ENCODE assay signal across 1 cellular context in the genomic region with DNA sequence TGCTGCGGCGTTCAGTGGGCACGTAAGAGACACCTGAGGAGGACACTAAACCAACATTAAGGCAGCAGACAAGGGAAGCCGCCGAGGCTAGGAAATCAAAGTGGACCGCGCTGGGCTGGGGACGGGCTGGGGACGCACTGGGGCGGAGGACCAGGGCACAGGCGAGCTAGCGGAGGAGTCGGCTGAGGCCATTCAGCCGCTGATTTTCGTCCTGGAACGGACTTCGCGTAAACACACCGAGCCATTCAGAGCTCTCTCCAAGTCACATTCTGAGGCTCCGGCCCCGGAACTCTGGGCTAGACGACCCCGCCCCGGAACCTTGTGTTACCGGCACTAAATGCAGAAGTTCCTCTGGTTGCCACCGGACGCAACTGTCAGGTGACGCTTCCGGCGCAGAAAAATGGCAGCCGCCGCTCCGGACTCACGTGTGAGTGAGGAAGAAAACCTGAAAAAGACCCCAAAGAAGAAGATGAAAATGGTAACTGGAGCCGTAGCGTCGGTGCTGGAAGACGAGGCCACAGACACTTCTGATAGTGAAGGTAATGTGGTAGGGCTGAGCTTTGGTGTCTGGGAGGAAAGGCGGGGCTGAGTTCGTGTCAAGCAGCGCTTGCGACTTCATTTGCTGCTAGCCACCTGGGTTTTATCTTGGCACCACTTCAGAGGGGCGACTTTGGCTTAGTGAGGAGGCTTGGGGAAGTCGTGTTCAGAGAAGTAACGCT.
TF ChIP-seq lines count a peak whose summit lies in the region.

A gene with protein sequence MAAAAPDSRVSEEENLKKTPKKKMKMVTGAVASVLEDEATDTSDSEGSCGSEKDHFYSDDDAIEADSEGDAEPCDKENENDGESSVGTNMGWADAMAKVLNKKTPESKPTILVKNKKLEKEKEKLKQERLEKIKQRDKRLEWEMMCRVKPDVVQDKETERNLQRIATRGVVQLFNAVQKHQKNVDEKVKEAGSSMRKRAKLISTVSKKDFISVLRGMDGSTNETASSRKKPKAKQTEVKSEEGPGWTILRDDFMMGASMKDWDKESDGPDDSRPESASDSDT (plus strand): TSS at position 377 of the 719 bp plus-strand sequence. CDS start 24 bp downstream, at position 401.

TF ChIP-seq in H1, 55 proteins besides CTCF, POLR2A, EP300 and RAD21 (continues in another document):
- TF ChIP-seq CEBPB (IDR thresholded peaks at IDR 0.05; ENCODE audit: low read depth, low read length) (no peak), SIRT6 (IDR thresholded peaks at IDR 0.05; ENCODE audit: low read length) (no peak), JUND (IDR thresholded peaks at IDR 0.05; ENCODE audit: low read length) (no peak; the same call in 1 of the 2 replicates), FOSL1 (IDR thresholded peaks at IDR 0.05; ENCODE audit: insufficient read depth, low read depth, low read length) (no peak), CBX5 (IDR thresholded peaks at IDR 0.05; ENCODE audit: low read depth, low read length) (no peak), HDAC2 (IDR thresholded peaks at IDR 0.05; ENCODE audit: borderline replicate concordance in 1 of 2, low read depth in 2 of 2, low read length in 2 of 2) (peak in 1 of 2 experiments; percentile 98; a peak in 2 of 4 replicates), EZH2 (IDR thresholded peaks at IDR 0.05; ENCODE audit: low read depth, low read length, severe bottlenecking) (no peak), POLR2AphosphoS5 (IDR thresholded peaks at IDR 0.05; ENCODE audit: low read depth, low read length) (peak; percentile 74), TEAD4 (IDR thresholded peaks at IDR 0.05; ENCODE audit: low read depth, low read length) (peak; percentile 26; the same call in 1 of the 2 replicates), TAF1 (IDR thresholded peaks at IDR 0.05; ENCODE audit: low read depth, low read length) (peak; percentile 99), MAFK (IDR thresholded peaks at IDR 0.05; ENCODE audit: low read depth, low read length) (no peak), NRF1 (IDR thresholded peaks at IDR 0.05; ENCODE audit: low read depth, low read length) (no peak), JUN (IDR thresholded peaks at IDR 0.05; ENCODE audit: low read depth, low read length) (no peak), RNF2 (IDR thresholded peaks at IDR 0.05; ENCODE audit: borderline replicate concordance, low read depth, low read length, missing control alignments, poor library complexity, severe bottlenecking) (peak; percentile 29), CHD2 (IDR thresholded peaks at IDR 0.05; ENCODE audit: low read length) (peak; percentile 55), CHD1 (IDR thresholded peaks at IDR 0.05; ENCODE audit: low read depth, low read length) (no peak), TAF7 (optimal IDR thresholded peaks at IDR 0.05; ENCODE audit: borderline replicate concordance, low read depth, low read length) (peak; percentile 75), RBBP5 (IDR thresholded peaks at IDR 0.05; ENCODE audit: borderline replicate concordance, low read depth, low read length) (peak; percentile 94; the same call in 1 of the 2 replicates), GABPA (IDR thresholded peaks at IDR 0.05; ENCODE audit: borderline replicate concordance, insufficient read depth, low read length) (peak; percentile 98), POU5F1 (IDR thresholded peaks at IDR 0.05; ENCODE audit: low read depth, low read length) (no peak), SIX5 (IDR thresholded peaks at IDR 0.05; ENCODE audit: low read depth, low read length) (peak; percentile 33; the same call in 1 of the 2 replicates), KDM5A (IDR thresholded peaks at IDR 0.05; ENCODE audit: low read length) (peak; percentile 99), CBX8 (IDR thresholded peaks at IDR 0.05; ENCODE audit: borderline replicate concordance, low read depth, low read length) (no peak), ZNF274 (IDR thresholded peaks at IDR 0.05; ENCODE audit: borderline replicate concordance, extremely low read depth, low read length) (no peak), SIN3A (conservative IDR thresholded peaks at IDR 0.05 in 1 of 2, IDR thresholded peaks at IDR 0.05 in 1 of 2; ENCODE audit: low read depth in 1 of 2, low read length in 2 of 2) (peak; percentile 90 to 98; a peak in 3 of 4 replicates), SUZ12 (IDR thresholded peaks at IDR 0.05; ENCODE audit: low read length) (no peak), ASH2L (IDR thresholded peaks at IDR 0.05; ENCODE audit: low read length) (peak; percentile 97), YY1 (IDR thresholded peaks at IDR 0.05; ENCODE audit: low read depth, low read length) (peak; percentile 98), CTBP2 (IDR thresholded peaks at IDR 0.05; ENCODE audit: borderline replicate concordance, insufficient read depth, insufficient read length, low read length) (no peak), NANOG (IDR thresholded peaks at IDR 0.05; ENCODE audit: insufficient read depth, low read depth, low read length, poor library complexity, severe bottlenecking) (no peak), BCL11A (IDR thresholded peaks at IDR 0.05; ENCODE audit: low read depth in 2 of 2, low read length in 2 of 2) (no peak), HDAC6 (IDR thresholded peaks at IDR 0.05; ENCODE audit: low read depth, low read length) (no peak), SRF (IDR thresholded peaks at IDR 0.05; ENCODE audit: low read depth, low read length) (peak; percentile 31; the same call in 1 of the 2 replicates), RXRA (IDR thresholded peaks at IDR 0.05; ENCODE audit: insufficient read depth, low read depth, low read length) (no peak), PHF8 (conservative IDR thresholded peaks at IDR 0.05; ENCODE audit: low read depth, low read length) (peak; percentile 80), SAP30 (IDR thresholded peaks at IDR 0.05; ENCODE audit: insufficient read depth, insufficient replicate concordance, low read length) (peak; percentile 81), RFX5 (IDR thresholded peaks at IDR 0.05; ENCODE audit: borderline replicate concordance, low read depth, low read length) (no peak), SP1 (IDR thresholded peaks at IDR 0.05; ENCODE audit: low read depth, low read length) (peak; percentile 60; the same call in 1 of the 2 replicates), KDM1A (IDR thresholded peaks at IDR 0.05; ENCODE audit: borderline replicate concordance, low read length) (no peak), TBP (IDR thresholded peaks at IDR 0.05; ENCODE audit: low read depth, low read length) (peak; percentile 95), EGR1 (IDR thresholded peaks at IDR 0.05; ENCODE audit: borderline replicate concordance, low read depth, low read length) (no peak), BRCA1 (IDR thresholded peaks at IDR 0.05; ENCODE audit: low read depth, low read length) (no peak), SP4 (IDR thresholded peaks at IDR 0.05; ENCODE audit: low read length) (peak; percentile 62), BACH1 (IDR thresholded peaks at IDR 0.05; ENCODE audit: low read length) (no peak), GTF2F1 (IDR thresholded peaks at IDR 0.05; ENCODE audit: borderline replicate concordance, low read depth, low read length) (0 out of 2 replicates have a peak, but pooled peaks have one; percentile 55), KDM4A (IDR thresholded peaks at IDR 0.05; ENCODE audit: low read depth, low read length, severe bottlenecking) (peak; percentile 88)
- TF ChIP-seq, protein P1, sequence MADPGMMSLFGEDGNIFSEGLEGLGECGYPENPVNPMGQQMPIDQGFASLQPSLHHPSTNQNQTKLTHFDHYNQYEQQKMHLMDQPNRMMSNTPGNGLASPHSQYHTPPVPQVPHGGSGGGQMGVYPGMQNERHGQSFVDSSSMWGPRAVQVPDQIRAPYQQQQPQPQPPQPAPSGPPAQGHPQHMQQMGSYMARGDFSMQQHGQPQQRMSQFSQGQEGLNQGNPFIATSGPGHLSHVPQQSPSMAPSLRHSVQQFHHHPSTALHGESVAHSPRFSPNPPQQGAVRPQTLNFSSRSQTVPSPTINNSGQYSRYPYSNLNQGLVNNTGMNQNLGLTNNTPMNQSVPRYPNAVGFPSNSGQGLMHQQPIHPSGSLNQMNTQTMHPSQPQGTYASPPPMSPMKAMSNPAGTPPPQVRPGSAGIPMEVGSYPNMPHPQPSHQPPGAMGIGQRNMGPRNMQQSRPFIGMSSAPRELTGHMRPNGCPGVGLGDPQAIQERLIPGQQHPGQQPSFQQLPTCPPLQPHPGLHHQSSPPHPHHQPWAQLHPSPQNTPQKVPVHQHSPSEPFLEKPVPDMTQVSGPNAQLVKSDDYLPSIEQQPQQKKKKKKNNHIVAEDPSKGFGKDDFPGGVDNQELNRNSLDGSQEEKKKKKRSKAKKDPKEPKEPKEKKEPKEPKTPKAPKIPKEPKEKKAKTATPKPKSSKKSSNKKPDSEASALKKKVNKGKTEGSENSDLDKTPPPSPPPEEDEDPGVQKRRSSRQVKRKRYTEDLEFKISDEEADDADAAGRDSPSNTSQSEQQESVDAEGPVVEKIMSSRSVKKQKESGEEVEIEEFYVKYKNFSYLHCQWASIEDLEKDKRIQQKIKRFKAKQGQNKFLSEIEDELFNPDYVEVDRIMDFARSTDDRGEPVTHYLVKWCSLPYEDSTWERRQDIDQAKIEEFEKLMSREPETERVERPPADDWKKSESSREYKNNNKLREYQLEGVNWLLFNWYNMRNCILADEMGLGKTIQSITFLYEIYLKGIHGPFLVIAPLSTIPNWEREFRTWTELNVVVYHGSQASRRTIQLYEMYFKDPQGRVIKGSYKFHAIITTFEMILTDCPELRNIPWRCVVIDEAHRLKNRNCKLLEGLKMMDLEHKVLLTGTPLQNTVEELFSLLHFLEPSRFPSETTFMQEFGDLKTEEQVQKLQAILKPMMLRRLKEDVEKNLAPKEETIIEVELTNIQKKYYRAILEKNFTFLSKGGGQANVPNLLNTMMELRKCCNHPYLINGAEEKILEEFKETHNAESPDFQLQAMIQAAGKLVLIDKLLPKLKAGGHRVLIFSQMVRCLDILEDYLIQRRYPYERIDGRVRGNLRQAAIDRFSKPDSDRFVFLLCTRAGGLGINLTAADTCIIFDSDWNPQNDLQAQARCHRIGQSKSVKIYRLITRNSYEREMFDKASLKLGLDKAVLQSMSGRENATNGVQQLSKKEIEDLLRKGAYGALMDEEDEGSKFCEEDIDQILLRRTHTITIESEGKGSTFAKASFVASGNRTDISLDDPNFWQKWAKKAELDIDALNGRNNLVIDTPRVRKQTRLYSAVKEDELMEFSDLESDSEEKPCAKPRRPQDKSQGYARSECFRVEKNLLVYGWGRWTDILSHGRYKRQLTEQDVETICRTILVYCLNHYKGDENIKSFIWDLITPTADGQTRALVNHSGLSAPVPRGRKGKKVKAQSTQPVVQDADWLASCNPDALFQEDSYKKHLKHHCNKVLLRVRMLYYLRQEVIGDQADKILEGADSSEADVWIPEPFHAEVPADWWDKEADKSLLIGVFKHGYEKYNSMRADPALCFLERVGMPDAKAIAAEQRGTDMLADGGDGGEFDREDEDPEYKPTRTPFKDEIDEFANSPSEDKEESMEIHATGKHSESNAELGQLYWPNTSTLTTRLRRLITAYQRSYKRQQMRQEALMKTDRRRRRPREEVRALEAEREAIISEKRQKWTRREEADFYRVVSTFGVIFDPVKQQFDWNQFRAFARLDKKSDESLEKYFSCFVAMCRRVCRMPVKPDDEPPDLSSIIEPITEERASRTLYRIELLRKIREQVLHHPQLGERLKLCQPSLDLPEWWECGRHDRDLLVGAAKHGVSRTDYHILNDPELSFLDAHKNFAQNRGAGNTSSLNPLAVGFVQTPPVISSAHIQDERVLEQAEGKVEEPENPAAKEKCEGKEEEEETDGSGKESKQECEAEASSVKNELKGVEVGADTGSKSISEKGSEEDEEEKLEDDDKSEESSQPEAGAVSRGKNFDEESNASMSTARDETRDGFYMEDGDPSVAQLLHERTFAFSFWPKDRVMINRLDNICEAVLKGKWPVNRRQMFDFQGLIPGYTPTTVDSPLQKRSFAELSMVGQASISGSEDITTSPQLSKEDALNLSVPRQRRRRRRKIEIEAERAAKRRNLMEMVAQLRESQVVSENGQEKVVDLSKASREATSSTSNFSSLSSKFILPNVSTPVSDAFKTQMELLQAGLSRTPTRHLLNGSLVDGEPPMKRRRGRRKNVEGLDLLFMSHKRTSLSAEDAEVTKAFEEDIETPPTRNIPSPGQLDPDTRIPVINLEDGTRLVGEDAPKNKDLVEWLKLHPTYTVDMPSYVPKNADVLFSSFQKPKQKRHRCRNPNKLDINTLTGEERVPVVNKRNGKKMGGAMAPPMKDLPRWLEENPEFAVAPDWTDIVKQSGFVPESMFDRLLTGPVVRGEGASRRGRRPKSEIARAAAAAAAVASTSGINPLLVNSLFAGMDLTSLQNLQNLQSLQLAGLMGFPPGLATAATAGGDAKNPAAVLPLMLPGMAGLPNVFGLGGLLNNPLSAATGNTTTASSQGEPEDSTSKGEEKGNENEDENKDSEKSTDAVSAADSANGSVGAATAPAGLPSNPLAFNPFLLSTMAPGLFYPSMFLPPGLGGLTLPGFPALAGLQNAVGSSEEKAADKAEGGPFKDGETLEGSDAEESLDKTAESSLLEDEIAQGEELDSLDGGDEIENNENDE (IDR thresholded peaks at IDR 0.05; ENCODE audit: insufficient replicate concordance, low read length) = no peak
- TF ChIP-seq, protein P2, sequence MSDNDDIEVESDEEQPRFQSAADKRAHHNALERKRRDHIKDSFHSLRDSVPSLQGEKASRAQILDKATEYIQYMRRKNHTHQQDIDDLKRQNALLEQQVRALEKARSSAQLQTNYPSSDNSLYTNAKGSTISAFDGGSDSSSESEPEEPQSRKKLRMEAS (IDR thresholded peaks at IDR 0.05) = peak; percentile 94
- TF ChIP-seq, protein P3, sequence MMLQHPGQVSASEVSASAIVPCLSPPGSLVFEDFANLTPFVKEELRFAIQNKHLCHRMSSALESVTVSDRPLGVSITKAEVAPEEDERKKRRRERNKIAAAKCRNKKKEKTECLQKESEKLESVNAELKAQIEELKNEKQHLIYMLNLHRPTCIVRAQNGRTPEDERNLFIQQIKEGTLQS (IDR thresholded peaks at IDR 0.05; ENCODE audit: insufficient read depth, low read depth, low read length) = no peak
- TF ChIP-seq, protein P4, sequence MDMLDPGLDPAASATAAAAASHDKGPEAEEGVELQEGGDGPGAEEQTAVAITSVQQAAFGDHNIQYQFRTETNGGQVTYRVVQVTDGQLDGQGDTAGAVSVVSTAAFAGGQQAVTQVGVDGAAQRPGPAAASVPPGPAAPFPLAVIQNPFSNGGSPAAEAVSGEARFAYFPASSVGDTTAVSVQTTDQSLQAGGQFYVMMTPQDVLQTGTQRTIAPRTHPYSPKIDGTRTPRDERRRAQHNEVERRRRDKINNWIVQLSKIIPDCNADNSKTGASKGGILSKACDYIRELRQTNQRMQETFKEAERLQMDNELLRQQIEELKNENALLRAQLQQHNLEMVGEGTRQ (IDR thresholded peaks at IDR 0.05; ENCODE audit: low read length) = no peak; the same call in 1 of the 2 replicates
- TF ChIP-seq, protein P5, sequence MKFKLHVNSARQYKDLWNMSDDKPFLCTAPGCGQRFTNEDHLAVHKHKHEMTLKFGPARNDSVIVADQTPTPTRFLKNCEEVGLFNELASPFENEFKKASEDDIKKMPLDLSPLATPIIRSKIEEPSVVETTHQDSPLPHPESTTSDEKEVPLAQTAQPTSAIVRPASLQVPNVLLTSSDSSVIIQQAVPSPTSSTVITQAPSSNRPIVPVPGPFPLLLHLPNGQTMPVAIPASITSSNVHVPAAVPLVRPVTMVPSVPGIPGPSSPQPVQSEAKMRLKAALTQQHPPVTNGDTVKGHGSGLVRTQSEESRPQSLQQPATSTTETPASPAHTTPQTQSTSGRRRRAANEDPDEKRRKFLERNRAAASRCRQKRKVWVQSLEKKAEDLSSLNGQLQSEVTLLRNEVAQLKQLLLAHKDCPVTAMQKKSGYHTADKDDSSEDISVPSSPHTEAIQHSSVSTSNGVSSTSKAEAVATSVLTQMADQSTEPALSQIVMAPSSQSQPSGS (IDR thresholded peaks at IDR 0.05; ENCODE audit: low read length) = peak; percentile 70; the same call in 1 of the 2 replicates
